8 cellular contexts compared by ENCODE assay signal in genomic region chr10:122911889-122912484, GRCh38. TPM values are rescaled to one million over a fixed set of nuclear protein-coding genes. Genes with fewer than 3 reads are reported as not detected.
DNase-seq lines count a peak whose midpoint lies in the region; ATAC-seq and TF ChIP-seq lines count a peak whose summit lies in the region.

No MANE protein-coding gene starts in this region.

- TF ChIP-seq CTCF in DND-41 (IDR thresholded peaks at IDR 0.05; ENCODE audit: borderline replicate concordance, extremely low read depth, low read length, poor library complexity, severe bottlenecking), result no peak
- TF ChIP-seq CTCF in fibroblast of villous mesenchyme (IDR thresholded peaks at IDR 0.05; ENCODE audit: insufficient read depth, low read depth, low read length), result no peak

- peak; percentile 80 for DNase-seq in DND-41
- peak; percentile 35 for DNase-seq in M059J (ENCODE audit: low read depth)
- DNase-seq in activated CD8-positive, alpha-beta memory T cell treated with anti-CD3 and anti-CD28 coated beads, Interleukin-2, amount 50 U/mL, for 48 hours, result peak; percentile 82
- DNase-seq in fibroblast of villous mesenchyme (ENCODE audit: low read depth), result peak; percentile 58
- peak; percentile 18 for DNase-seq in smooth muscle cell of the brain vasculature (ENCODE audit: low read depth, low spot score)
- no peak for DNase-seq in posterior vena cava (ENCODE audit: low spot score)
- no peak for DNase-seq in amniotic stem cell (lab: John Stamatoyannopoulos, UW)

- H3K9ac ChIP-seq in DND-41 (ENCODE audit: low read depth, low read length), result no peak overlapping the region

- peaks cover 9% of the 10 kb centered on the region; the same call in 1 of the 2 replicates for H4K20me1 ChIP-seq in DND-41 (ENCODE audit: insufficient read depth, low read length)

- H3K36me3 ChIP-seq in DND-41 (ENCODE audit: insufficient read depth, low read length), result no peaks in the 10 kb centered on the region

- no peaks in the 10 kb centered on the region for H3K4me1 ChIP-seq in DND-41 (ENCODE audit: insufficient read depth, low read length)

- no peak overlapping the region for H3K4me3 ChIP-seq in DND-41 (ENCODE audit: low read depth in 1 of 2, low read length in 2 of 2)
- H3K4me3 ChIP-seq in fibroblast of villous mesenchyme (ENCODE audit: low read depth, low read length), result no peak overlapping the region

- H3K27me3 ChIP-seq in DND-41 (ENCODE audit: insufficient read depth, low read length, poor library complexity), result no peaks in the 10 kb centered on the region

- H3K79me2 ChIP-seq in DND-41 (ENCODE audit: insufficient read depth, low read length), result no peaks in the 10 kb centered on the region

- ATAC-seq in DND-41 (ENCODE audit: insufficient read depth, low read depth) (peak; percentile 98), HG03520 (IDR thresholded peaks at IDR 0.05; ENCODE audit: unreplicated experiment) (no peak)

- intact Hi-C loops in posterior vena cava (cut with DNase I), result no loop called here

- H3K27ac ChIP-seq in DND-41 (ENCODE audit: low read length), result no peak overlapping the region

- H2AFZ ChIP-seq in DND-41 (ENCODE audit: low read depth, low read length), result no peak overlapping the region

- no peaks in the 10 kb centered on the region for H3K9me3 ChIP-seq in DND-41 (ENCODE audit: insufficient read depth, low read length, severe bottlenecking)

- no peak overlapping the region for H3K4me2 ChIP-seq in DND-41 (ENCODE audit: insufficient read depth, low read length)

RNA-seq across cellular contexts. Expression of gene FAM24A, which starts 1.6 kb away (rescaled TPM):
- not detected in 2 replicates for total RNA-seq in M059J (2014; rRNA removed; shearing (Covaris generic))
- total RNA-seq in fibroblast of villous mesenchyme, result not detected in 2 replicates
- not detected for total RNA-seq in posterior vena cava

RNA-seq across cellular contexts. Expression of gene FAM24B, which starts 32.6 kb away (rescaled TPM):
- 0.39 and 2.2 TPM in 2 replicates for total RNA-seq in M059J (2014; rRNA removed; shearing (Covaris generic))
- total RNA-seq in fibroblast of villous mesenchyme (2.9 and 3.5 TPM in 2 replicates), posterior vena cava (1 to 10 TPM; 1.4 TPM)

RNA-seq across cellular contexts. Expression of gene C10orf88, which starts 42.0 kb away (rescaled TPM):
- 9.1 and 12.6 TPM in 2 replicates for total RNA-seq in M059J (2014; rRNA removed; shearing (Covaris generic))
- total RNA-seq in fibroblast of villous mesenchyme (9.7 and 9.9 TPM in 2 replicates), posterior vena cava (1 to 10 TPM; 4.9 to 9.3 TPM)

Comparison
In these comparisons a context has a peak if more than half of its experiments do, and no peak if none do; other contexts are left out.
1. DNase-seq: peak in DND-41 (single experiment), M059J (single experiment), activated CD8-positive, alpha-beta memory T cell treated with anti-CD3 and anti-CD28 coated beads, Interleukin-2, amount 50 U/mL, for 48 hours (single experiment), fibroblast of villous mesenchyme (single experiment) and smooth muscle cell of the brain vasculature (single experiment); none in posterior vena cava (single experiment) and amniotic stem cell (single experiment).